13 cellular contexts compared by ENCODE assay signal in genomic region chr14:100673085-100673806, GRCh38. TPM values are rescaled to one million over a fixed set of nuclear protein-coding genes. Genes with fewer than 3 reads are reported as not detected.
DNase-seq lines count a peak whose midpoint lies in the region; ATAC-seq and TF ChIP-seq lines count a peak whose summit lies in the region.
"Had no signal": no experiment of that assay in that cellular context is flagged by ENCODE, and none has a peak within 500 bp of the region (broad histone marks: within the 10 kb centered on the region; RNA-seq: fewer than 3 reads in every experiment).

No MANE protein-coding gene starts in this region.

- peaks cover 41 to 49% of the 10 kb centered on the region in 2 donors for H3K27me3 Mint-ChIP-seq in natural killer cell (ENCODE audit: low read depth in 2 of 2)
- H3K27me3 Mint-ChIP-seq in natural killer cell treated with Interleukin-12 subunit alpha and Interleukin-12 subunit beta and Interleukin-15 and Interleukin-18, amount 100 ng/mL, for 72 hours, result peaks cover 30 to 36% of the 10 kb centered on the region in 2 donors

- TF ChIP-seq CTCF in natural killer cell (IDR thresholded peaks at IDR 0.05) (no peak), gastroesophageal sphincter (IDR thresholded peaks at IDR 0.05) (no peak), right atrium auricular region (IDR thresholded peaks at IDR 0.05) (no peak)

- no peak for TF ChIP-seq EP300 in gastroesophageal sphincter (IDR thresholded peaks at IDR 0.05)

- DNase-seq in natural killer cell, result no peak
- DNase-seq in natural killer cell treated with Interleukin-12 subunit alpha and Interleukin-12 subunit beta and Interleukin-15 and Interleukin-18, amount 100 ng/mL, for 72 hours (ENCODE audit: low spot score), result no peak
- DNase-seq in NCI-H524 (lab: John Stamatoyannopoulos, UW), result peak; percentile 93 to 97
- peak; percentile 71 for DNase-seq in ureter (ENCODE audit: low spot score)
- DNase-seq in right atrium auricular region (ENCODE audit: low spot score), result no peak
- DNase-seq: activated naive CD8-positive, alpha-beta T cell treated with anti-CD3 and anti-CD28 coated beads for 36 hours; NCI-H446 treated with DMSO at 0.1 percent for 48 hours; stimulated activated naive CD8-positive, alpha-beta T cell treated with anti-CD3 and anti-CD28 coated beads, Interleukin-15, amount 100 ng/mL, for 72 hours had no signal

- peak overlapping the region; percentile 15; the same call in 1 of the 2 replicates for H3K4me3 ChIP-seq in iPS-20b (ENCODE audit: low read length)
- H3K4me3 ChIP-seq in gastroesophageal sphincter, result no peak overlapping the region
- H3K4me3 ChIP-seq in right atrium auricular region, result no peak overlapping the region

- peaks cover 3% of the 10 kb centered on the region; the same call in 1 of the 2 replicates for H3K4me1 ChIP-seq in iPS-20b (ENCODE audit: insufficient read depth, low read length)
- H3K4me1 ChIP-seq in gastroesophageal sphincter, result peaks cover 0 to 23% (median 23%) of the 10 kb centered on the region in 3 donors
- peaks cover 0 to 20% of the 10 kb centered on the region in 2 donors for H3K4me1 ChIP-seq in right atrium auricular region

- ATAC-seq in natural killer cell (peak in 2 of 3 donors; percentile 31 to 41), gastroesophageal sphincter (no peak), GM18520 (IDR thresholded peaks at IDR 0.05; ENCODE audit: unreplicated experiment) (no peak)
- ATAC-seq in natural killer cell treated with Interleukin-12 subunit alpha and Interleukin-12 subunit beta and Interleukin-15 and Interleukin-18, amount 100 ng/mL, for 72 hours, result no peak
- ATAC-seq: activated CD4-positive, CD25-positive, alpha-beta regulatory T cell treated with anti-CD3 and anti-CD28 coated beads, Interleukin-2, amount 50 U/mL, for 24 hours; stimulated activated naive CD8-positive, alpha-beta T cell treated with anti-CD3 and anti-CD28 coated beads, Interleukin-15, amount 100 ng/mL, for 72 hours had no signal

- peak overlapping the region; percentile 14; the same call in 1 of the 2 replicates for H3K9ac ChIP-seq in iPS-20b (ENCODE audit: low read depth, low read length)

- H3K36me3 Mint-ChIP-seq in natural killer cell, result no peaks in the 10 kb centered on the region
- H3K36me3 Mint-ChIP-seq in natural killer cell treated with Interleukin-12 subunit alpha and Interleukin-12 subunit beta and Interleukin-15 and Interleukin-18, amount 100 ng/mL, for 72 hours, result no peaks in the 10 kb centered on the region
- H3K36me3 Mint-ChIP-seq: activated naive CD8-positive, alpha-beta T cell treated with anti-CD3 and anti-CD28 coated beads for 36 hours had no signal

- no peaks in the 10 kb centered on the region for H3K9me3 Mint-ChIP-seq in natural killer cell
- H3K9me3 Mint-ChIP-seq in natural killer cell treated with Interleukin-12 subunit alpha and Interleukin-12 subunit beta and Interleukin-15 and Interleukin-18, amount 100 ng/mL, for 72 hours, result no peaks in the 10 kb centered on the region
- H3K9me3 Mint-ChIP-seq: activated naive CD8-positive, alpha-beta T cell treated with anti-CD3 and anti-CD28 coated beads for 36 hours; stimulated activated naive CD8-positive, alpha-beta T cell treated with anti-CD3 and anti-CD28 coated beads, Interleukin-15, amount 100 ng/mL, for 72 hours had no signal

- 20 to 47% methylated on average over 1 to 5 of the region's 22 CpGs for WGBS in gastroesophageal sphincter (ENCODE audit: low coverage in 1 of 2), 2 donors

- H3K27ac ChIP-seq in iPS-20b (ENCODE audit: low read length) (no peak overlapping the region), gastroesophageal sphincter (no peak overlapping the region), right atrium auricular region (no peak overlapping the region)

- H3K36me3 ChIP-seq in iPS-20b (ENCODE audit: insufficient read depth, low read depth, low read length), result no peaks in the 10 kb centered on the region
- no peaks in the 10 kb centered on the region for H3K36me3 ChIP-seq in gastroesophageal sphincter
- H3K36me3 ChIP-seq in right atrium auricular region, result no peaks in the 10 kb centered on the region

- H3K4me1 Mint-ChIP-seq in natural killer cell, result peaks cover 8 to 11% of the 10 kb centered on the region in 2 donors
- peaks cover 0 to 6% of the 10 kb centered on the region in 2 donors for H3K4me1 Mint-ChIP-seq in natural killer cell treated with Interleukin-12 subunit alpha and Interleukin-12 subunit beta and Interleukin-15 and Interleukin-18, amount 100 ng/mL, for 72 hours (ENCODE audit: low read depth in 2 of 2)

- intact Hi-C loops in natural killer cell (cut with micrococcal nuclease), result no loop called here

- H3K27me3 ChIP-seq in iPS-20b (ENCODE audit: insufficient read depth, low read length), result peaks cover 26% of the 10 kb centered on the region
- H3K27me3 ChIP-seq in gastroesophageal sphincter, result peaks cover 51% of the 10 kb centered on the region
- no peaks in the 10 kb centered on the region for H3K27me3 ChIP-seq in right atrium auricular region

- H3K4me3 Mint-ChIP-seq in natural killer cell, result no peak overlapping the region
- H3K4me3 Mint-ChIP-seq in natural killer cell treated with Interleukin-12 subunit alpha and Interleukin-12 subunit beta and Interleukin-15 and Interleukin-18, amount 100 ng/mL, for 72 hours, result no peak overlapping the region
- H3K4me3 Mint-ChIP-seq: activated naive CD8-positive, alpha-beta T cell treated with anti-CD3 and anti-CD28 coated beads for 36 hours; stimulated activated naive CD8-positive, alpha-beta T cell treated with anti-CD3 and anti-CD28 coated beads, Interleukin-15, amount 100 ng/mL, for 72 hours had no signal

- TF ChIP-seq POLR2A in gastroesophageal sphincter (IDR thresholded peaks at IDR 0.05), result no peak

- H3K27ac Mint-ChIP-seq in natural killer cell, result no peak overlapping the region
- no peak overlapping the region for H3K27ac Mint-ChIP-seq in natural killer cell treated with Interleukin-12 subunit alpha and Interleukin-12 subunit beta and Interleukin-15 and Interleukin-18, amount 100 ng/mL, for 72 hours
- H3K27ac Mint-ChIP-seq: activated naive CD8-positive, alpha-beta T cell treated with anti-CD3 and anti-CD28 coated beads for 36 hours had no signal

- H3K9me3 ChIP-seq in iPS-20b (ENCODE audit: insufficient read depth, low read depth, low read length) (no peaks in the 10 kb centered on the region), gastroesophageal sphincter (no peaks in the 10 kb centered on the region), right atrium auricular region (no peaks in the 10 kb centered on the region)

RNA-seq across cellular contexts. Expression of gene DLK1, which starts 53.4 kb away (rescaled TPM):
- total RNA-seq in natural killer cell, result not detected
- total RNA-seq in natural killer cell treated with Interleukin-12 subunit alpha and Interleukin-12 subunit beta and Interleukin-15 and Interleukin-18, amount 100 ng/mL, for 72 hours, result not detected
- 0.39 TPM for total RNA-seq in ureter
- total RNA-seq in gastroesophageal sphincter, result not detected
- total RNA-seq in right atrium auricular region, result not detected
- total RNA-seq: activated naive CD8-positive, alpha-beta T cell treated with anti-CD3 and anti-CD28 coated beads for 36 hours; lower leg skin had no signal

Comparison
In these comparisons a context has a peak if more than half of its experiments do, and no peak if none do; other contexts are left out.
1. ATAC-seq: peak in natural killer cell (2 of 3); none in natural killer cell treated with Interleukin-12 subunit alpha and Interleukin-12 subunit beta and Interleukin-15 and Interleukin-18, amount 100 ng/mL, for 72 hours (0 of 2), gastroesophageal sphincter (single experiment) and GM18520 (single experiment).
2. DNase-seq: peak in NCI-H524 (2 of 2) and ureter (single experiment); none in natural killer cell (single experiment), natural killer cell treated with Interleukin-12 subunit alpha and Interleukin-12 subunit beta and Interleukin-15 and Interleukin-18, amount 100 ng/mL, for 72 hours (single experiment) and right atrium auricular region (single experiment).